ENCODE assay signal across 20 cellular contexts in genomic region chr14:52350445-52350844, GRCh38. TPM values are rescaled to one million over a fixed set of nuclear protein-coding genes. Genes with fewer than 3 reads are reported as not detected.
DNase-seq lines count a peak whose midpoint lies in the region; ATAC-seq and TF ChIP-seq lines count a peak whose summit lies in the region.
"Had no signal": no experiment of that assay in that cellular context is flagged by ENCODE, and none has a peak within 500 bp of the region (broad histone marks: within the 10 kb centered on the region; RNA-seq: fewer than 3 reads in every experiment).

No MANE protein-coding gene starts in this region.

- ATAC-seq in activated CD4-positive, alpha-beta T cell treated with anti-CD3 and anti-CD28 coated beads for 36 hours: no peak
- ATAC-seq in stimulated activated effector memory CD8-positive, alpha-beta T cell treated with anti-CD3 and anti-CD28 coated beads, Interleukin-12 subunit alpha, Interleukin-12 subunit beta, amount 100 ng/mL, for 72 hours: no peak

- no peak for TF ChIP-seq CTCF in VCaP (conservative IDR thresholded peaks at IDR 0.05)

- H3K4me3 Mint-ChIP-seq in activated CD4-positive, alpha-beta T cell treated with anti-CD3 and anti-CD28 coated beads for 36 hours: no peak overlapping the region
- peak overlapping the region in 4 of 5 donors; percentile 66 to 88 (median 79) for H3K4me3 Mint-ChIP-seq in immature natural killer cell
- H3K4me3 Mint-ChIP-seq in stimulated activated effector memory CD8-positive, alpha-beta T cell treated with anti-CD3 and anti-CD28 coated beads, Interleukin-12 subunit alpha, Interleukin-12 subunit beta, amount 100 ng/mL, for 72 hours: no peak overlapping the region
- H3K4me3 Mint-ChIP-seq: dendritic cell treated with granulocyte-macrophage colony-stimulating factor and Interleukin-4, amounts not matched to agents 40 ng/mL and 50 ng/mL, for 4 days; IgD-negative memory B cell had no signal

- intact Hi-C loops in activated CD4-positive, alpha-beta T cell treated with anti-CD3 and anti-CD28 coated beads for 36 hours (cut with DNase I, micrococcal nuclease): loop anchor here in 1 of 2 experiments (5.0 kb wide), 2 partner anchors 33 to 107 kb away; no protein-coding TSS in a partner anchor

- CTCF ChIA-PET in activated CD4-positive, alpha-beta T cell treated with anti-CD3 and anti-CD28 coated beads for 36 hours (lab: Charles Lee): interaction anchor here (1.1 to 1.5 kb wide), 2 partner anchors 36 to 50 kb away, joined by 4 to 9 read pairs; partner anchors contain the start of gene PTGER2

- DNase-seq in activated CD4-positive, alpha-beta T cell treated with anti-CD3 and anti-CD28 coated beads for 36 hours: no peak
- no peak for DNase-seq in activated CD4-positive, alpha-beta T cell treated with anti-CD3 and anti-CD28 coated beads, Interleukin-2, amount 50 U/mL, for 1 hour
- DNase-seq in immature natural killer cell (no peak), NCI-H2196 treated with DMSO at 0.1 percent for 48 hours (lab: John Stamatoyannopoulos, UW; ENCODE audit: unreplicated experiment) (no peak), islet precursor cell (no peak)
- DNase-seq in stimulated activated effector memory CD8-positive, alpha-beta T cell treated with anti-CD3 and anti-CD28 coated beads, Interleukin-12 subunit alpha, Interleukin-12 subunit beta, amount 100 ng/mL, for 72 hours (ENCODE audit: low spot score in 2 of 2): no peak
- no peak for DNase-seq in stimulated activated CD4-positive, alpha-beta T cell treated with anti-CD3 and anti-CD28 coated beads, Interleukin-4, amount 100 ng/mL, for 24 hours
- DNase-seq: activated effector memory CD4-positive, alpha-beta T cell treated with anti-CD3 and anti-CD28 coated beads, Interleukin-2, amount 50 U/mL, for 16 hours; MV-4-11; NCI-H2029 treated with DMSO at 0.1 percent for 48 hours; NCI-H510A treated with DMSO at 0.1 percent for 48 hours; SIG-M5; stimulated activated CD4-positive, alpha-beta T cell treated with anti-CD3 and anti-CD28 coated beads, Interleukin-2, amount 100 ng/mL, for 48 hours; stimulated activated CD8-positive, alpha-beta memory T cell treated with anti-CD3 and anti-CD28 coated beads, Interleukin-4, amount 100 ng/mL, for 48 hours had no signal

- POLR2A ChIA-PET in activated CD4-positive, alpha-beta T cell treated with anti-CD3 and anti-CD28 coated beads for 36 hours (lab: Charles Lee): no interaction called here

- H3K36me3 Mint-ChIP-seq in activated CD4-positive, alpha-beta T cell treated with anti-CD3 and anti-CD28 coated beads for 36 hours (ENCODE audit: low read depth): no peaks in the 10 kb centered on the region
- H3K36me3 Mint-ChIP-seq in immature natural killer cell: peaks cover 4 to 6% (median 4%) of the 10 kb centered on the region in 3 donors
- peaks cover 7% of the 10 kb centered on the region for H3K36me3 Mint-ChIP-seq in stimulated activated effector memory CD8-positive, alpha-beta T cell treated with anti-CD3 and anti-CD28 coated beads, Interleukin-12 subunit alpha, Interleukin-12 subunit beta, amount 100 ng/mL, for 72 hours
- H3K36me3 Mint-ChIP-seq: brain, IgD-negative memory B cell had no signal

- peak overlapping the region; percentile 93 for H3K27ac ChIP-seq in VCaP
- H3K27ac ChIP-seq: neutrophil had no signal

- peaks cover 47% of the 10 kb centered on the region for H3K4me1 Mint-ChIP-seq in activated CD4-positive, alpha-beta T cell treated with anti-CD3 and anti-CD28 coated beads for 36 hours
- H3K4me1 Mint-ChIP-seq in immature natural killer cell: peaks cover 76 to 82% of the 10 kb centered on the region in 2 donors
- peaks cover 55% of the 10 kb centered on the region for H3K4me1 Mint-ChIP-seq in stimulated activated effector memory CD8-positive, alpha-beta T cell treated with anti-CD3 and anti-CD28 coated beads, Interleukin-12 subunit alpha, Interleukin-12 subunit beta, amount 100 ng/mL, for 72 hours

- H3K27me3 Mint-ChIP-seq in activated CD4-positive, alpha-beta T cell treated with anti-CD3 and anti-CD28 coated beads for 36 hours: peaks cover 5% of the 10 kb centered on the region
- H3K27me3 Mint-ChIP-seq in immature natural killer cell (ENCODE audit: low read depth in 3 of 3): peaks cover 0 to 7% (median 6%) of the 10 kb centered on the region in 3 donors

- H3K9me3 Mint-ChIP-seq in activated CD4-positive, alpha-beta T cell treated with anti-CD3 and anti-CD28 coated beads for 36 hours (ENCODE audit: low read depth): no peaks in the 10 kb centered on the region
- H3K9me3 Mint-ChIP-seq in immature natural killer cell: no peaks in the 10 kb centered on the region
- no peaks in the 10 kb centered on the region for H3K9me3 Mint-ChIP-seq in stimulated activated effector memory CD8-positive, alpha-beta T cell treated with anti-CD3 and anti-CD28 coated beads, Interleukin-12 subunit alpha, Interleukin-12 subunit beta, amount 100 ng/mL, for 72 hours
- H3K9me3 Mint-ChIP-seq: brain, IgD-negative memory B cell had no signal

- peak overlapping the region; percentile 21 for H3K27ac Mint-ChIP-seq in activated CD4-positive, alpha-beta T cell treated with anti-CD3 and anti-CD28 coated beads for 36 hours
- peak overlapping the region; percentile 87 to 97 (median 95) for H3K27ac Mint-ChIP-seq in immature natural killer cell
- peak overlapping the region; percentile 75 for H3K27ac Mint-ChIP-seq in stimulated activated effector memory CD8-positive, alpha-beta T cell treated with anti-CD3 and anti-CD28 coated beads, Interleukin-12 subunit alpha, Interleukin-12 subunit beta, amount 100 ng/mL, for 72 hours
- H3K27ac Mint-ChIP-seq: dendritic cell treated with granulocyte-macrophage colony-stimulating factor and Interleukin-4, amounts not matched to agents 40 ng/mL and 50 ng/mL, for 4 days; IgD-negative memory B cell had no signal

RNA-seq across cellular contexts. Expression of gene PTGER2, which starts 36.3 kb away (rescaled TPM):
- 1 to 10 TPM; 2.4 TPM for total RNA-seq in activated CD4-positive, alpha-beta T cell treated with anti-CD3 and anti-CD28 coated beads for 36 hours
- polyA plus RNA-seq in immature natural killer cell: 100 to 1,000 TPM; 154 to 252 (median 250) TPM
- total RNA-seq: lung microvascular endothelial cell had no signal

Comparison
In these comparisons a context has a peak if more than half of its experiments do, and no peak if none do; other contexts are left out.
1. H3K27ac Mint-ChIP-seq: peak in every context shown above with its lines; median percentile 95 in immature natural killer cell; 75 in stimulated activated effector memory CD8-positive, alpha-beta T cell treated with anti-CD3 and anti-CD28 coated beads, Interleukin-12 subunit alpha, Interleukin-12 subunit beta, amount 100 ng/mL, for 72 hours; 21 in activated CD4-positive, alpha-beta T cell treated with anti-CD3 and anti-CD28 coated beads for 36 hours.
2. H3K4me3 Mint-ChIP-seq: peak in immature natural killer cell (4 of 5); none in activated CD4-positive, alpha-beta T cell treated with anti-CD3 and anti-CD28 coated beads for 36 hours (single experiment) and stimulated activated effector memory CD8-positive, alpha-beta T cell treated with anti-CD3 and anti-CD28 coated beads, Interleukin-12 subunit alpha, Interleukin-12 subunit beta, amount 100 ng/mL, for 72 hours (single experiment).